Comparison of ENCODE assay signal across 27 cellular contexts in genomic region chr1:227388214-227388613, GRCh38.
"Had no signal": no experiment of that assay in that cellular context is flagged by ENCODE, and none has a peak within 500 bp of the region (broad histone marks: within the 10 kb centered on the region; RNA-seq: fewer than 3 reads in every experiment).

No MANE protein-coding gene starts in this region.

- H3K9me3 ChIP-seq: breast epithelium, Peyer's patch, SJSA1 had no signal

- H3K27me3 ChIP-seq: breast epithelium, Peyer's patch, SJSA1 had no signal

- H3K4me1 ChIP-seq: breast epithelium, Peyer's patch, SJSA1 had no signal

- H3K4me3 ChIP-seq: breast epithelium, Peyer's patch, SJSA1 had no signal

- H3K27ac ChIP-seq: breast epithelium, Peyer's patch, RWPE1, SJSA1 had no signal

- ATAC-seq: activated CD4-positive, CD25-positive, alpha-beta regulatory T cell treated with anti-CD3 and anti-CD28 coated beads, Interleukin-2, amount 50 U/mL, for 24 hours; activated CD8-positive, alpha-beta T cell treated with anti-CD3 and anti-CD28 coated beads for 36 hours; T-helper 17 cell had no signal

- H3K36me3 ChIP-seq: breast epithelium, Peyer's patch, SJSA1 had no signal

- DNase-seq: activated CD4-positive, alpha-beta T cell treated with anti-CD3 and anti-CD28 coated beads for 4 hours; activated CD8-positive, alpha-beta memory T cell treated with anti-CD3 and anti-CD28 coated beads, Interleukin-2, amount 50 U/mL, for 48 hours; activated CD8-positive, alpha-beta T cell treated with anti-CD3 and anti-CD28 coated beads for 36 hours; activated effector memory CD4-positive, alpha-beta T cell treated with Interleukin-2 at 50 U/mL for 16 hours; activated naive CD4-positive, alpha-beta T cell; activated T-cell treated with anti-CD3 and anti-CD28 coated beads, Interleukin-2, amount 50 U/mL, for 1 hour; aorta; caudate nucleus; Kasumi-1; KBM-7; NCI-H1105 treated with DMSO at 0.1 percent for 48 hours; NCI-H146; NCI-H187 treated with DMSO at 0.1 percent for 48 hours; NCI-H2081 treated with DMSO at 0.1 percent for 48 hours; NCI-H2171; NCI-H2227 treated with DMSO at 0.1 percent for 48 hours; NCI-H446 treated with DMSO at 0.1 percent for 48 hours; NCI-H524 treated with DMSO at 0.1 percent for 48 hours; NCI-H82; Peyer's patch; Right ventricle myocardium superior; T-helper 17 cell; T-helper 9 cell had no signal
